In the genomic region with DNA sequence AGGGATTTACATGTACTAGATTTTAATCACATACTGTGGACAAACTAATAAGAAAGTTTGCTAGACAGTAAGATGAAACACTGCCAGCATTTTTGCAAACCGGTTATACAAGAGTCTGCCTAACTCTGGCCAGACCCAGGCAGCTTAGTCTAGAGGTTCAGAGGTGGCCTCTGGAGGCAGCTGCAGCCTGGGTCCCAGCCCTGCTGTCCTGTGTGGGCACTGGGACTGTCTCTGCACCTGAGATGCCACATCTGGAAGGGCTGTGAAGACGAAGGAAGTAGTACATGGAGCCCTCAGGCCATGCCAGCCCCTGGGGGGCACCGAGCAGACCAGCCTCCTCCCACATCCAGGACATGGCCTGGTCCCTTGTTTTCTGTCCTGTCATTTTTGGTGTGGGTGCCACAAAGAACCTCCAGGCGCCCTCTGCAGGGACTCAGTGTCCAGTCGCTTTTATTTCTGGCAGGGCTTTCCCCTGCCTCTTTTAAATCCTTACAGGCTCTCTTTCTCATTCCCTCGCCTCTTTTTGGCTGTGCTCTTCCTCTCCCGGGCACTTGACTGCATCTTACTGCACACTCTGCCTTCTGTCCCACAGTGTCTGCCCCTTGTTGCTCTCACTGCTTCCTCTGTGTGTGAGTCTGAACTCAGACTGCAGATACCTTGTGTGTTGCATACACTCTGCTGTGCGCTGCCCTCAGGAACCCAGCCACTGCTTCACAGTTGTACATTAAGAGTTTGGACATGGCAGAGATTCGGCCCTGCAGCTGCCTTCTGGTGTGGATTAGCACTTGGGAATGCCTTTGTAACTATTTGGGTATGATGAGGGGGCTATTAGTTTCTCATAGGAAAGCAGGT, we compare ENCODE assay signal across 8 cellular contexts.
DNase-seq lines count a peak whose midpoint lies in the region; ATAC-seq and TF ChIP-seq lines count a peak whose summit lies in the region.

No MANE protein-coding gene starts in this region.

- no peak overlapping the region for H3K4me3 ChIP-seq in breast epithelium

- H3K9me3 ChIP-seq in breast epithelium: no peaks in the 10 kb centered on the region

- H3K4me1 ChIP-seq in breast epithelium: peaks cover 0 to 11% of the 10 kb centered on the region in 2 donors

- no peaks in the 10 kb centered on the region for H3K36me3 ChIP-seq in breast epithelium

- in situ Hi-C loops in SK-MEL-5 (cut with HindIII; ENCODE audit: low pct_unique_long_range_greater_than_20kb, low sequenced_read_pairs): no loop called here

- intact Hi-C loops in breast epithelium (cut with DNase I; ENCODE audit: low total_unique reads): no loop called here

- no peaks in the 10 kb centered on the region for H3K27me3 ChIP-seq in breast epithelium

- DNase-seq in DMS53 (lab: John Stamatoyannopoulos, UW): peak; percentile 60
- DNase-seq in SK-MEL-5 (ENCODE audit: low read depth, low spot score): peak; percentile 64
- DNase-seq in breast epithelium (ENCODE audit: low spot score in 2 of 2): peak; percentile 69 to 73
- DNase-seq in kidney glomerular epithelial cell (lab: John Stamatoyannopoulos, UW): peak; percentile 9
- DNase-seq in stimulated activated CD8-positive, alpha-beta memory T cell treated with anti-CD3 and anti-CD28 coated beads, Interleukin-12 subunit alpha, Interleukin-12 subunit beta, amount 100 ng/mL, for 24 hours (ENCODE audit: extremely low read depth): peak; percentile 3
- no peak for DNase-seq in NCI-H1048 (lab: John Stamatoyannopoulos, UW)

- peak in 2 of 3 donors; percentile 47 to 60 for TF ChIP-seq CTCF in breast epithelium (IDR thresholded peaks at IDR 0.05)

- no peak for TF ChIP-seq POLR2A in breast epithelium (IDR thresholded peaks at IDR 0.05)

- peak overlapping the region; percentile 63 to 68 for H3K27ac ChIP-seq in breast epithelium

- peak; percentile 60 for ATAC-seq in HG03196 (IDR thresholded peaks at IDR 0.05; ENCODE audit: unreplicated experiment)
- ATAC-seq in GM21360 (IDR thresholded peaks at IDR 0.05; ENCODE audit: unreplicated experiment): no peak
